In the genomic region with DNA sequence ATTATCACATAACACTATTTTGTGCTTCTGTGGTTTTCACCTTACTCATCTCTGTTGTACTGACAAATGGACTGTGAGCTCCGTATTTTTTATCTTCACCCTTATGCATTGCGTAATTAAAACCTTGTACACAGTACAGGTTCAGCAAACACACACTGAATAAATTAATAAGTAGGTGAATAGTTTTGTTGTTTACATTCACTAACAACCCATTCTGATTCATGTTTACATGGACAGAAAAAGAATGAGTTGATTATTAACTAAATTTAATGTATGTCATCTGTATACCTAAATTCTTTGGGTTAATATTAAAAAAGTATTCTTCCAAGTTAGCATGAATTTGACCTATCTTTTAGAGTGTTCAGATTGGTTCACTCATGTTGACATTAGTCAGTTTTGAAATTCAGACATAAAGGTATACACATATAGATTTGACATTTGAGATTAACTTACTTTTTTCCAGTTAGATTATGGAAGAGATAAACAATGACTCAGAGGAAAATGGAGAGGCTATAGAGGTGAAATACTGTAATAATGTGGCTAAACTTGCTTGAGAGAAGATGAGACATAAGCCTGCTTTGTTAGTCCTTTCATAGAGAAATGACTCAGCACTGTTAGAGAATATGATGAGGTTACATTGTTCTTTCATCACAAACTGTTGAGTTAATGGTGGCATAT, we compare ENCODE assay signal across 11 cellular contexts.
A peak's percentile ranks its signal among the peaks of the same experiment; 100 is the strongest.
DNase-seq lines count a peak whose midpoint lies in the region; ATAC-seq and TF ChIP-seq lines count a peak whose summit lies in the region.
"Had no signal": no experiment of that assay in that cellular context is flagged by ENCODE, and none has a peak within 500 bp of the region (broad histone marks: within the 10 kb centered on the region; RNA-seq: fewer than 3 reads in every experiment).

No MANE protein-coding gene starts in this region.

- H3K36me3 ChIP-seq in suprapubic skin = no peaks in the 10 kb centered on the region
- no peaks in the 10 kb centered on the region for H3K36me3 ChIP-seq in gastroesophageal sphincter
- H3K36me3 ChIP-seq: cardiac muscle cell, pancreas had no signal

- TF ChIP-seq POLR2A in suprapubic skin (IDR thresholded peaks at IDR 0.05) (no peak), gastroesophageal sphincter (IDR thresholded peaks at IDR 0.05) (no peak)

- no peak for TF ChIP-seq CTCF in fibroblast of mammary gland (conservative IDR thresholded peaks at IDR 0.05; ENCODE audit: control insufficient read depth, insufficient read depth, low read depth, low read length)
- no peak for TF ChIP-seq CTCF in suprapubic skin (IDR thresholded peaks at IDR 0.05)
- TF ChIP-seq CTCF in gastroesophageal sphincter (IDR thresholded peaks at IDR 0.05) = no peak

- peak; percentile 63 for ATAC-seq in GM21367 (IDR thresholded peaks at IDR 0.05; ENCODE audit: unreplicated experiment)
- ATAC-seq in gastroesophageal sphincter = no peak
- no peak for ATAC-seq in HG02571 (IDR thresholded peaks at IDR 0.05; ENCODE audit: unreplicated experiment)

- H3K27me3 ChIP-seq in suprapubic skin = no peaks in the 10 kb centered on the region
- no peaks in the 10 kb centered on the region for H3K27me3 ChIP-seq in gastroesophageal sphincter
- H3K27me3 ChIP-seq: cardiac muscle cell, pancreas had no signal

- H3K27ac ChIP-seq in suprapubic skin (no peak overlapping the region), gastroesophageal sphincter (no peak overlapping the region)
- H3K27ac ChIP-seq: cardiac muscle cell, pancreas had no signal

- no peak overlapping the region for H3K4me3 ChIP-seq in fibroblast of mammary gland (ENCODE audit: control insufficient read depth, low read depth, low read length)
- H3K4me3 ChIP-seq in suprapubic skin = no peak overlapping the region
- H3K4me3 ChIP-seq in gastroesophageal sphincter = no peak overlapping the region
- H3K4me3 ChIP-seq: cardiac muscle cell, pancreas had no signal

- no peaks in the 10 kb centered on the region for H3K9me3 ChIP-seq in suprapubic skin
- H3K9me3 ChIP-seq in gastroesophageal sphincter = no peaks in the 10 kb centered on the region
- H3K9me3 ChIP-seq: pancreas had no signal

- TF ChIP-seq EP300 in Ishikawa (IDR thresholded peaks at IDR 0.05; ENCODE audit: borderline replicate concordance) (no peak), suprapubic skin (IDR thresholded peaks at IDR 0.05) (no peak), gastroesophageal sphincter (IDR thresholded peaks at IDR 0.05) (no peak)

- 76% methylated on average over 2 of the region's 2 CpGs for WGBS in suprapubic skin
- WGBS in gastroesophageal sphincter (ENCODE audit: low coverage in 1 of 2), 2 donors = 93 to 100% methylated on average over 2 of the region's 2 CpGs

- H3K4me1 ChIP-seq in suprapubic skin (peaks cover 3% of the 10 kb centered on the region), gastroesophageal sphincter (no peaks in the 10 kb centered on the region)
- H3K4me1 ChIP-seq: pancreas had no signal

- DNase-seq in AG20443 (ENCODE audit: low spot score) = peak; percentile 50
- peak; percentile 84 for DNase-seq in fibroblast of mammary gland (ENCODE audit: low read depth)
- DNase-seq in suprapubic skin (ENCODE audit: low spot score in 2 of 2) = no peak
- DNase-seq in NCI-H2227 treated with DMSO at 0.1 percent for 48 hours (lab: John Stamatoyannopoulos, UW) = no peak
- DNase-seq: pancreas, SHP77 had no signal

- TF ChIP-seq RAD21 in Ishikawa (IDR thresholded peaks at IDR 0.05; ENCODE audit: low read depth) = no peak

TF ChIP-seq in Ishikawa, 13 proteins besides CTCF, POLR2A, EP300 and RAD21:
- TF ChIP-seq TCF12 (IDR thresholded peaks at IDR 0.05; ENCODE audit: low read depth) = no peak
- peak; percentile 11; the same call in 1 of the 2 replicates for TF ChIP-seq CEBPB (IDR thresholded peaks at IDR 0.05)
- no peak for TF ChIP-seq YY1 (IDR thresholded peaks at IDR 0.05; ENCODE audit: low read depth)
- TF ChIP-seq, protein P1, sequence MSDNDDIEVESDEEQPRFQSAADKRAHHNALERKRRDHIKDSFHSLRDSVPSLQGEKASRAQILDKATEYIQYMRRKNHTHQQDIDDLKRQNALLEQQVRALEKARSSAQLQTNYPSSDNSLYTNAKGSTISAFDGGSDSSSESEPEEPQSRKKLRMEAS (IDR thresholded peaks at IDR 0.05) = no peak

Comparison
In these comparisons a context has a peak if more than half of its experiments do, and no peak if none do; other contexts are left out.
1. DNase-seq: peak in AG20443 (single experiment) and fibroblast of mammary gland (single experiment); none in suprapubic skin (0 of 2) and NCI-H2227 treated with DMSO at 0.1 percent for 48 hours (single experiment).